Comparison of ENCODE assay signal across 9 cellular contexts in the genomic region with DNA sequence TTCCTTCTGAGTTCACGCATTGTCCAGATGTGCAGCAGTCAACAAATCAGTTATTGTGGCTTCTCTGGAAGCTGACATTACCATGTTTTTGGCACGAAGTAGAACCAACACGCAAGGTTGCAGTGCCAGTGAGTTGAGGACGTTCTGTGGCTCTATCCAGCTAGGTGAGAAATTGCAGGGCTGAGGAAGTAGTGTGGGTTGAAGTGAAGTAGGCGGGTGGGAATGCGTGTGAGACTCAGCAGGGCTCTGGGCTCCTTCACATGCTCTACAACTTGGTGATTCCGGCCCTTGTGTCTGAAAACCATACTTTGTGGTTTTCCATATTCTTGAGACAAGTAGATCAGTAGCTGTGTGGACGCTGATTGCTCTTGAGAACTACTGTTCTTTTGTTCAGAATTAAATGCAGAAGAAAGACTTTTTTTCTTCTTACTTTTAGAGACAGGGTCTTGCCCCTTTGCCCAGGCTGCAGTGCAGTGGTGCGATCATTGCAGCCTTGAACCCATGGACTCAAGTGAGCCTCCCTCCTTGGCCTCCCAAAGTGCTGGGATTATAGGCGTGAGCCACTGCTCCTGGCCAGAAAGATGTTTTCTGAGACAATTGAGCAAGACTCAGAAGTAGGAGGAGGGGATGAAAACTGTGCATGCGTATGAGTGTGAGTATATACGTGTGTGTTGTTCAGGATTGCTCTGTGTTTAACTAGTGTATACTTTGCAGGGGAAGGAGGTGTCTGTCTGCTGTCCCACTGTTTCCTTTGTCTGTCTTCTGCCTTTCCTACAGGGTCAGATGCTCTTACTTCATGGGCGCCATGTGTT. TPM values are rescaled to one million over a fixed set of nuclear protein-coding genes. Genes with fewer than 3 reads are reported as not detected.
DNase-seq lines count a peak whose midpoint lies in the region; ATAC-seq, FAIRE-seq and TF ChIP-seq lines count a peak whose summit lies in the region.
"Had no signal": no experiment of that assay in that cellular context is flagged by ENCODE, and none has a peak within 500 bp of the region (broad histone marks: within the 10 kb centered on the region; RNA-seq: fewer than 3 reads in every experiment).

No MANE protein-coding gene starts in this region.

- no peaks in the 10 kb centered on the region for H3K9me3 Mint-ChIP-seq in activated CD8-positive, alpha-beta memory T cell treated with anti-CD3 and anti-CD28 coated beads, Interleukin-2, amount 10 ng/mL, durations not matched to agents 7 days and 5 days (ENCODE audit: low read depth)
- no peaks in the 10 kb centered on the region for H3K9me3 Mint-ChIP-seq in stimulated activated naive CD8-positive, alpha-beta T cell treated with anti-CD3 and anti-CD28 coated beads, Interleukin-15, Interleukin-2, amounts not matched to agents 100 ng/mL and 50 ng/mL, for 24 hours

- no peaks in the 10 kb centered on the region for H3K9me3 ChIP-seq in H1 (ENCODE audit: insufficient read depth in 2 of 2, low read depth in 1 of 2, low read length in 1 of 2)

- no peaks in the 10 kb centered on the region for H3K27me3 Mint-ChIP-seq in activated CD8-positive, alpha-beta memory T cell treated with anti-CD3 and anti-CD28 coated beads, Interleukin-2, amount 10 ng/mL, durations not matched to agents 7 days and 5 days
- H3K27me3 Mint-ChIP-seq in stimulated activated naive CD8-positive, alpha-beta T cell treated with anti-CD3 and anti-CD28 coated beads, Interleukin-15, Interleukin-2, amounts not matched to agents 100 ng/mL and 50 ng/mL, for 24 hours, result no peaks in the 10 kb centered on the region

- no peak overlapping the region for H4K8ac ChIP-seq in H1 (ENCODE audit: extremely low read depth, insufficient read depth, low read length)

- peaks cover 40 to 54% of the 10 kb centered on the region in 2 experiments for H4K20me1 ChIP-seq in H1 (replicated peaks in 1 of 2; ENCODE audit: control insufficient read depth in 1 of 2, insufficient read depth in 2 of 2, low read length in 2 of 2)

- H3K27me3 ChIP-seq in H1 (replicated peaks in 1 of 4; ENCODE audit: control insufficient read depth in 3 of 4, extremely low read depth in 1 of 4, insufficient read depth in 3 of 4, low read length in 3 of 4), result no peaks in the 10 kb centered on the region

- CTCF ChIA-PET in activated CD8-positive, alpha-beta memory T cell treated with anti-CD3 and anti-CD28 coated beads, Interleukin-2, amount 10 ng/mL, durations not matched to agents 7 days and 5 days (lab: Charles Lee), result interaction anchor here (0.6 to 3.0 kb wide), 4 partner anchors 21 to 87 kb away, joined by 3 to 10 read pairs (median 4); no protein-coding TSS in a partner anchor
- CTCF ChIA-PET in H1 (lab: Charles Lee; ENCODE audit: partially characterized antibody), result interaction anchor here (0.6 to 2.2 kb wide), 5 partner anchors 9 to 73 kb away, joined by 3 to 10 read pairs (median 3); no protein-coding TSS in a partner anchor

- no peak for TF ChIP-seq RAD21 in H1 (IDR thresholded peaks at IDR 0.05 in 1 of 2, conservative IDR thresholded peaks at IDR 0.05 in 1 of 2; ENCODE audit: low read depth in 2 of 2, low read length in 2 of 2)

- POLR2A ChIA-PET in H1 (lab: Charles Lee; ENCODE audit: partially characterized antibody), result no interaction called here

- peak overlapping the region; percentile 77; the same call in 1 of the 2 replicates for H2AK5ac ChIP-seq in H1 (ENCODE audit: low read depth, low read length)

- H3K9ac ChIP-seq in H1 (replicated peaks in 1 of 4; ENCODE audit: extremely low read depth in 1 of 4, low read depth in 3 of 4, low read length in 3 of 4), result no peak overlapping the region

- no peak overlapping the region for H2AFZ ChIP-seq in H1 (ENCODE audit: low read length)

- TF ChIP-seq POLR2A in H1 (IDR thresholded peaks at IDR 0.05; ENCODE audit: control extremely low read depth in 1 of 2, low read depth in 2 of 2, low read length in 2 of 2), result no peak

- peak; percentile 68 for DNase-seq in activated CD8-positive, alpha-beta memory T cell treated with anti-CD3 and anti-CD28 coated beads, Interleukin-2, amount 10 ng/mL, durations not matched to agents 7 days and 5 days
- no peak for DNase-seq in activated CD8-positive, alpha-beta memory T cell treated with anti-CD3 and anti-CD28 coated beads, Interleukin-2, amount 50 U/mL, for 4 hours
- peak; percentile 19 for DNase-seq in MV-4-11 (lab: John Stamatoyannopoulos, UW)
- no peak for DNase-seq in H1 (ENCODE audit: low read depth in 1 of 2, low spot score in 2 of 2)
- no peak for DNase-seq in NCI-H1436 treated with DMSO at 0.1 percent for 48 hours (lab: John Stamatoyannopoulos, UW)
- DNase-seq in NCI-H1694 (lab: John Stamatoyannopoulos, UW), result no peak
- no peak for DNase-seq in SKM-1 treated with dmso at 0.1 percent for 144 hours (lab: John Stamatoyannopoulos, UW; ENCODE audit: unreplicated experiment)
- DNase-seq: NCI-H774 had no signal

- H3K56ac ChIP-seq in H1 (replicated peaks; ENCODE audit: insufficient read length, low read depth, low read length), result no peak overlapping the region

- H3K27ac Mint-ChIP-seq in activated CD8-positive, alpha-beta memory T cell treated with anti-CD3 and anti-CD28 coated beads, Interleukin-2, amount 10 ng/mL, durations not matched to agents 7 days and 5 days, result peak overlapping the region; percentile 66
- peak overlapping the region; percentile 75 for H3K27ac Mint-ChIP-seq in stimulated activated naive CD8-positive, alpha-beta T cell treated with anti-CD3 and anti-CD28 coated beads, Interleukin-15, Interleukin-2, amounts not matched to agents 100 ng/mL and 50 ng/mL, for 24 hours

- no peak for FAIRE-seq in H1 (lab: Jason Lieb, UNC)

- no peak overlapping the region for H2BK12ac ChIP-seq in H1 (ENCODE audit: low read depth, low read length)

- H3K4ac ChIP-seq in H1 (replicated peaks; ENCODE audit: insufficient read length, low read depth, low read length), result no peak overlapping the region

- no peak overlapping the region for H3K4me2 ChIP-seq in H1 (ENCODE audit: insufficient read depth in 1 of 2, low read depth in 2 of 2, low read length in 2 of 2)

- H3K4me3 ChIP-seq in H1 (ENCODE audit: extremely low read depth in 1 of 4, insufficient read depth in 2 of 4, low read depth in 3 of 4, low read length in 4 of 4), result no peak overlapping the region

- H3K23ac ChIP-seq in H1 (ENCODE audit: insufficient read length), result no peak overlapping the region

- no peak overlapping the region for H2BK120ac ChIP-seq in H1 (replicated peaks; ENCODE audit: low read depth, low read length)

- no peak for TF ChIP-seq EP300 in H1 (IDR thresholded peaks at IDR 0.05; ENCODE audit: borderline replicate concordance in 1 of 2, low read depth in 2 of 2, low read length in 2 of 2)

- H3K36me3 Mint-ChIP-seq in activated CD8-positive, alpha-beta memory T cell treated with anti-CD3 and anti-CD28 coated beads, Interleukin-2, amount 10 ng/mL, durations not matched to agents 7 days and 5 days, result peaks cover 10% of the 10 kb centered on the region
- H3K36me3 Mint-ChIP-seq in stimulated activated naive CD8-positive, alpha-beta T cell treated with anti-CD3 and anti-CD28 coated beads, Interleukin-15, Interleukin-2, amounts not matched to agents 100 ng/mL and 50 ng/mL, for 24 hours (ENCODE audit: low read depth), result peaks cover 14% of the 10 kb centered on the region

- H3K4me1 ChIP-seq in H1 (replicated peaks in 1 of 4; ENCODE audit: control insufficient read depth in 3 of 4, insufficient read depth in 4 of 4, low read length in 3 of 4), result peaks cover 7 to 11% (median 8%) of the 10 kb centered on the region in 4 experiments

- no peak for TF ChIP-seq CTCF in H1 (IDR thresholded peaks at IDR 0.05; ENCODE audit: control extremely low read depth in 1 of 3, insufficient read depth in 1 of 3, low read depth in 1 of 3, low read length in 3 of 3)

- peak overlapping the region; percentile 13 for H3K4me3 Mint-ChIP-seq in activated CD8-positive, alpha-beta memory T cell treated with anti-CD3 and anti-CD28 coated beads, Interleukin-2, amount 10 ng/mL, durations not matched to agents 7 days and 5 days
- H3K4me3 Mint-ChIP-seq in stimulated activated naive CD8-positive, alpha-beta T cell treated with anti-CD3 and anti-CD28 coated beads, Interleukin-15, Interleukin-2, amounts not matched to agents 100 ng/mL and 50 ng/mL, for 24 hours, result peak overlapping the region; percentile 14

- no peak overlapping the region for H3K14ac ChIP-seq in H1 (ENCODE audit: insufficient read length)

- peaks cover 62% of the 10 kb centered on the region for H3K4me1 Mint-ChIP-seq in activated CD8-positive, alpha-beta memory T cell treated with anti-CD3 and anti-CD28 coated beads, Interleukin-2, amount 10 ng/mL, durations not matched to agents 7 days and 5 days
- peaks cover 74% of the 10 kb centered on the region for H3K4me1 Mint-ChIP-seq in stimulated activated naive CD8-positive, alpha-beta T cell treated with anti-CD3 and anti-CD28 coated beads, Interleukin-15, Interleukin-2, amounts not matched to agents 100 ng/mL and 50 ng/mL, for 24 hours (ENCODE audit: low read depth)

- peak overlapping the region; percentile 52 for H2BK5ac ChIP-seq in H1 (ENCODE audit: low read depth, low read length)

- ATAC-seq in activated CD8-positive, alpha-beta memory T cell treated with anti-CD3 and anti-CD28 coated beads, Interleukin-2, amount 10 ng/mL, durations not matched to agents 7 days and 5 days, result peak; percentile 74

- peaks cover 39% of the 10 kb centered on the region for H3K79me1 ChIP-seq in H1 (ENCODE audit: low read depth, low read length)

- WGBS in H1 (ENCODE audit: extremely low coverage in 1 of 2, insufficient coverage in 1 of 2, insufficient read length in 1 of 2, insufficient replicate concordance in 2 of 2, low coverage in 1 of 2, low lambda C conversion rate in 2 of 2, missing lambda C conversion rate in 1 of 2), 2 experiments, result 93% methylated on average over 13 of the region's 13 CpGs; no CpG with 5 or more reads in 1 of the 2 experiments

- peaks cover 51 to 99% of the 10 kb centered on the region in 2 experiments for H3K79me2 ChIP-seq in H1 (ENCODE audit: control insufficient read depth in 1 of 2, insufficient read depth in 2 of 2, low read length in 2 of 2)

- no peaks in the 10 kb centered on the region for H3K23me2 ChIP-seq in H1 (ENCODE audit: low read depth, low read length)

- no peak overlapping the region for H4K91ac ChIP-seq in H1 (replicated peaks; ENCODE audit: insufficient read length, low read length)

- no peak overlapping the region for H2BK15ac ChIP-seq in H1 (ENCODE audit: low read length)

- 0 out of 2 replicates have a peak overlapping the region, but pooled peaks have one; percentile 40 for H3K27ac ChIP-seq in H1 (ENCODE audit: low read depth, low read length)

- no peak overlapping the region for H2BK20ac ChIP-seq in H1 (ENCODE audit: low read length)

- no peak overlapping the region for H3K18ac ChIP-seq in H1 (ENCODE audit: extremely low read depth, low read length)

- H3K36me3 ChIP-seq in H1 (ENCODE audit: control insufficient read depth in 2 of 4, insufficient read depth in 4 of 4, low read length in 3 of 4), result no peaks in the 10 kb centered on the region; a peak in 1 of 8 replicates

- no peak overlapping the region for H4K5ac ChIP-seq in H1 (ENCODE audit: insufficient read length, low read depth, low read length)

RNA-seq across cellular contexts. Expression of a gene that starts 46.2 kb away (rescaled TPM):
- total RNA-seq in activated CD8-positive, alpha-beta memory T cell treated with anti-CD3 and anti-CD28 coated beads, Interleukin-2, amount 10 ng/mL, durations not matched to agents 7 days and 5 days, result 100 to 1,000 TPM; 159 to 161 TPM
- total RNA-seq in H1 (2021; fragmentation: NEBNext Ultra II Directional; extraction: Animal tissue kit (Norgen Biotek cat#: 25700)), result 205 and 210 TPM in 2 replicates
- polyA plus RNA-seq in H1 (2011; rRNA removed), result 38.4 and 54.9 TPM in 2 replicates
- 40.1 TPM for polyA plus RNA-seq in H1 (2011; cell fraction: cytosol; rRNA removed)
- 48.0 TPM for polyA plus RNA-seq in H1 (2011; cell fraction: nucleus; rRNA removed)
- 71.5 to 98.9 TPM (median 84.3 TPM) in 4 replicates for polyA plus RNA-seq in H1 (2012, experiment 1 of 2)
- polyA plus RNA-seq in H1 (2012, experiment 2 of 2), result 49.7 TPM
- polyA plus RNA-seq in H1 (2013, experiment 1 of 2), result 69.1 TPM
- 71.8 TPM for polyA plus RNA-seq in H1 (2013, experiment 2 of 2)
- polyA minus RNA-seq in H1 (2011; rRNA and poly(A)+ RNA removed), result 22.1 and 22.6 TPM in 2 replicates
- polyA minus RNA-seq in H1 (2011; cell fraction: cytosol; rRNA and poly(A)+ RNA removed), result 76.8 TPM
- polyA minus RNA-seq in H1 (2011; cell fraction: nucleus; rRNA and poly(A)+ RNA removed), result 33.9 TPM

Comparison
In these comparisons a context has a peak if more than half of its experiments do, and no peak if none do; other contexts are left out.
1. DNase-seq: peak in activated CD8-positive, alpha-beta memory T cell treated with anti-CD3 and anti-CD28 coated beads, Interleukin-2, amount 10 ng/mL, durations not matched to agents 7 days and 5 days (single experiment) and MV-4-11 (single experiment); none in activated CD8-positive, alpha-beta memory T cell treated with anti-CD3 and anti-CD28 coated beads, Interleukin-2, amount 50 U/mL, for 4 hours (single experiment), H1 (0 of 2), NCI-H1436 treated with DMSO at 0.1 percent for 48 hours (single experiment), NCI-H1694 (single experiment) and SKM-1 treated with dmso at 0.1 percent for 144 hours (single experiment).